Comparison of ENCODE assay signal across 1 cellular context in the genomic region with DNA sequence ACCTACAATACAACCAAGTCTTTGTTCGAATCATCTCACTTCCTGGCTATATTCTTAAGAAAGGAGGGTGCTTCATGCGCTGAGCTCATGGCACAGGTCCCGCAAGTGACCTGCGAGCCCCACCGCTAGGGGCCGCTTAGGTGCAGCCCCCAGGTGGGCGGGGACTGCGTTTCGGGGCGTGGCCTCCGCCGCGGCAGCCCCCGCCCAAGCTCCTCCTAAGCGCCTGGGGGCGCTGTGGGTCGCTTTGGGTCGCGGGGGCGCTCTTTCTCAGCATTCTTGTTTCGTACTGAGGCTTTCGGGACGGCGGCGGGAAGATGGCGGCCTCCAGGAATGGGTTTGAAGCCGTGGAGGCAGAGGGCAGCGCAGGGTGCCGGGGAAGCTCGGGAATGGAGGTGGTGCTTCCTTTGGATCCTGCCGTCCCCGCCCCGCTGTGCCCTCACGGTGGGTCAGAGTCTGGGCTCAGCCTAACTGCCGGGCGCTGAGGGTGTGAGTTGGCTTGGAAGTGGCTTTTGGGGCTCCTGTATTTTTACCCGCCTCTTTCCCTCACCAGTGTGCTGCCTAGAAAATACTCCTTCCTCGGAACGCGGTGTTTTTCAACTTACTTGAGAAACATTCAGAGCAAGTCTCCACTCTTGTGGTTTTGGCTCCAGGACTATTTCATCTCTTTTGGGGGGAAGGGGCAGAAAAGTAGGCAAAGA.
TF ChIP-seq lines count a peak whose summit lies in the region.

A gene with protein sequence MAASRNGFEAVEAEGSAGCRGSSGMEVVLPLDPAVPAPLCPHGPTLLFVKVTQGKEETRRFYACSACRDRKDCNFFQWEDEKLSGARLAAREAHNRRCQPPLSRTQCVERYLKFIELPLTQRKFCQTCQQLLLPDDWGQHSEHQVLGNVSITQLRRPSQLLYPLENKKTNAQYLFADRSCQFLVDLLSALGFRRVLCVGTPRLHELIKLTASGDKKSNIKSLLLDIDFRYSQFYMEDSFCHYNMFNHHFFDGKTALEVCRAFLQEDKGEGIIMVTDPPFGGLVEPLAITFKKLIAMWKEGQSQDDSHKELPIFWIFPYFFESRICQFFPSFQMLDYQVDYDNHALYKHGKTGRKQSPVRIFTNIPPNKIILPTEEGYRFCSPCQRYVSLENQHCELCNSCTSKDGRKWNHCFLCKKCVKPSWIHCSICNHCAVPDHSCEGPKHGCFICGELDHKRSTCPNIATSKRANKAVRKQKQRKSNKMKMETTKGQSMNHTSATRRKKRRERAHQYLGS (plus strand): TSS at position 279 of the 698 bp plus-strand sequence. CDS start 36 bp downstream, at position 315.

TF ChIP-seq in HepG2, 621 proteins besides CTCF, POLR2A, EP300 and RAD21 (continued from another document and continues in another):
- TF ChIP-seq, protein P1, sequence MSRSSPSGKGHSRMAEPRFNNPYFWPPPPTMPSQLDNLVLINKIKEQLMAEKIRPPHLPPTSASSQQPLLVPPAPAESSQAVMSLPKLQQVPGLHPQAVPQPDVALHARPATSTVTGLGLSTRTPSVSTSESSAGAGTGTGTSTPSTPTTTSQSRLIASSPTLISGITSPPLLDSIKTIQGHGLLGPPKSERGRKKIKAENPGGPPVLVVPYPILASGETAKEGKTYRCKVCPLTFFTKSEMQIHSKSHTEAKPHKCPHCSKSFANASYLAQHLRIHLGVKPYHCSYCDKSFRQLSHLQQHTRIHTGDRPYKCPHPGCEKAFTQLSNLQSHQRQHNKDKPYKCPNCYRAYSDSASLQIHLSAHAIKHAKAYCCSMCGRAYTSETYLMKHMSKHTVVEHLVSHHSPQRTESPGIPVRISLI (CRISPR knock-in tag; IDR thresholded peaks at IDR 0.05; ENCODE audit: borderline replicate concordance) = peak; percentile 35; the same call in 1 of the 2 replicates
- TF ChIP-seq TBL1XR1 (IDR thresholded peaks at IDR 0.05; ENCODE audit: borderline replicate concordance, low read length, partially characterized antibody) (peak; percentile 89), GLI4 (CRISPR knock-in tag; IDR thresholded peaks at IDR 0.05; ENCODE audit: borderline replicate concordance) (peak; percentile 93; the same call in 1 of the 2 replicates), CAMTA2 (CRISPR knock-in tag; IDR thresholded peaks at IDR 0.05; ENCODE audit: borderline replicate concordance) (no peak), MEIS1 (CRISPR knock-in tag; IDR thresholded peaks at IDR 0.05; ENCODE audit: borderline replicate concordance) (peak; percentile 57; the same call in 1 of the 2 replicates), ZBTB42 (CRISPR knock-in tag; IDR thresholded peaks at IDR 0.05) (no peak), FOXA3 (CRISPR knock-in tag; IDR thresholded peaks at IDR 0.05) (peak; percentile 66), ZNF367 (CRISPR knock-in tag; IDR thresholded peaks at IDR 0.05; ENCODE audit: borderline replicate concordance) (no peak), PPARG (CRISPR knock-in tag; conservative IDR thresholded peaks at IDR 0.05) (peak; percentile 73), ZNF205 (CRISPR knock-in tag; IDR thresholded peaks at IDR 0.05) (no peak), IRF2 (CRISPR knock-in tag; IDR thresholded peaks at IDR 0.05) (peak; percentile 96), ZNF33A (CRISPR knock-in tag; IDR thresholded peaks at IDR 0.05; ENCODE audit: borderline replicate concordance) (peak; percentile 60; the same call in 1 of the 2 replicates), RBM22 (optimal IDR thresholded peaks at IDR 0.05; ENCODE audit: low read length) (no peak), ZNF777 (CRISPR knock-in tag; IDR thresholded peaks at IDR 0.05) (peak; percentile 39; the same call in 1 of the 2 replicates), ZNF101 (CRISPR knock-in tag; IDR thresholded peaks at IDR 0.05; ENCODE audit: borderline replicate concordance, low read depth) (no peak), ZNF253 (CRISPR knock-in tag; IDR thresholded peaks at IDR 0.05; ENCODE audit: borderline replicate concordance) (no peak), YY1 (IDR thresholded peaks at IDR 0.05; ENCODE audit: insufficient read depth, insufficient replicate concordance, low read depth, low read length) (peak; percentile 99), ZZZ3 (CRISPR knock-in tag; IDR thresholded peaks at IDR 0.05; ENCODE audit: borderline replicate concordance) (peak; percentile 42; the same call in 1 of the 2 replicates), ZKSCAN1 (IDR thresholded peaks at IDR 0.05; ENCODE audit: low read length) (no peak; the same call in 1 of the 2 replicates), ZNF10 (CRISPR knock-in tag; IDR thresholded peaks at IDR 0.05; ENCODE audit: borderline replicate concordance, low read depth) (no peak), HOXA3 (CRISPR knock-in tag; IDR thresholded peaks at IDR 0.05) (peak; percentile 94)
- TF ChIP-seq, protein P2, sequence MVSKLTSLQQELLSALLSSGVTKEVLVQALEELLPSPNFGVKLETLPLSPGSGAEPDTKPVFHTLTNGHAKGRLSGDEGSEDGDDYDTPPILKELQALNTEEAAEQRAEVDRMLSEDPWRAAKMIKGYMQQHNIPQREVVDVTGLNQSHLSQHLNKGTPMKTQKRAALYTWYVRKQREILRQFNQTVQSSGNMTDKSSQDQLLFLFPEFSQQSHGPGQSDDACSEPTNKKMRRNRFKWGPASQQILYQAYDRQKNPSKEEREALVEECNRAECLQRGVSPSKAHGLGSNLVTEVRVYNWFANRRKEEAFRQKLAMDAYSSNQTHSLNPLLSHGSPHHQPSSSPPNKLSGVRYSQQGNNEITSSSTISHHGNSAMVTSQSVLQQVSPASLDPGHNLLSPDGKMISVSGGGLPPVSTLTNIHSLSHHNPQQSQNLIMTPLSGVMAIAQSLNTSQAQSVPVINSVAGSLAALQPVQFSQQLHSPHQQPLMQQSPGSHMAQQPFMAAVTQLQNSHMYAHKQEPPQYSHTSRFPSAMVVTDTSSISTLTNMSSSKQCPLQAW (CRISPR knock-in tag; IDR thresholded peaks at IDR 0.05) = peak; percentile 95
- TF ChIP-seq, protein P3, sequence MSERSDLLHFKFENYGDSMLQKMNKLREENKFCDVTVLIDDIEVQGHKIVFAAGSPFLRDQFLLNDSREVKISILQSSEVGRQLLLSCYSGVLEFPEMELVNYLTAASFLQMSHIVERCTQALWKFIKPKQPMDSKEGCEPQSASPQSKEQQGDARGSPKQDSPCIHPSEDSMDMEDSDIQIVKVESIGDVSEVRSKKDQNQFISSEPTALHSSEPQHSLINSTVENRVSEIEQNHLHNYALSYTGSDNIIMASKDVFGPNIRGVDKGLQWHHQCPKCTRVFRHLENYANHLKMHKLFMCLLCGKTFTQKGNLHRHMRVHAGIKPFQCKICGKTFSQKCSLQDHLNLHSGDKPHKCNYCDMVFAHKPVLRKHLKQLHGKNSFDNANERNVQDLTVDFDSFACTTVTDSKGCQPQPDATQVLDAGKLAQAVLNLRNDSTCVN (CRISPR knock-in tag; IDR thresholded peaks at IDR 0.05; ENCODE audit: borderline replicate concordance) = 0 out of 2 replicates have a peak, but pooled peaks have one; percentile 41
- TF ChIP-seq, protein P4, sequence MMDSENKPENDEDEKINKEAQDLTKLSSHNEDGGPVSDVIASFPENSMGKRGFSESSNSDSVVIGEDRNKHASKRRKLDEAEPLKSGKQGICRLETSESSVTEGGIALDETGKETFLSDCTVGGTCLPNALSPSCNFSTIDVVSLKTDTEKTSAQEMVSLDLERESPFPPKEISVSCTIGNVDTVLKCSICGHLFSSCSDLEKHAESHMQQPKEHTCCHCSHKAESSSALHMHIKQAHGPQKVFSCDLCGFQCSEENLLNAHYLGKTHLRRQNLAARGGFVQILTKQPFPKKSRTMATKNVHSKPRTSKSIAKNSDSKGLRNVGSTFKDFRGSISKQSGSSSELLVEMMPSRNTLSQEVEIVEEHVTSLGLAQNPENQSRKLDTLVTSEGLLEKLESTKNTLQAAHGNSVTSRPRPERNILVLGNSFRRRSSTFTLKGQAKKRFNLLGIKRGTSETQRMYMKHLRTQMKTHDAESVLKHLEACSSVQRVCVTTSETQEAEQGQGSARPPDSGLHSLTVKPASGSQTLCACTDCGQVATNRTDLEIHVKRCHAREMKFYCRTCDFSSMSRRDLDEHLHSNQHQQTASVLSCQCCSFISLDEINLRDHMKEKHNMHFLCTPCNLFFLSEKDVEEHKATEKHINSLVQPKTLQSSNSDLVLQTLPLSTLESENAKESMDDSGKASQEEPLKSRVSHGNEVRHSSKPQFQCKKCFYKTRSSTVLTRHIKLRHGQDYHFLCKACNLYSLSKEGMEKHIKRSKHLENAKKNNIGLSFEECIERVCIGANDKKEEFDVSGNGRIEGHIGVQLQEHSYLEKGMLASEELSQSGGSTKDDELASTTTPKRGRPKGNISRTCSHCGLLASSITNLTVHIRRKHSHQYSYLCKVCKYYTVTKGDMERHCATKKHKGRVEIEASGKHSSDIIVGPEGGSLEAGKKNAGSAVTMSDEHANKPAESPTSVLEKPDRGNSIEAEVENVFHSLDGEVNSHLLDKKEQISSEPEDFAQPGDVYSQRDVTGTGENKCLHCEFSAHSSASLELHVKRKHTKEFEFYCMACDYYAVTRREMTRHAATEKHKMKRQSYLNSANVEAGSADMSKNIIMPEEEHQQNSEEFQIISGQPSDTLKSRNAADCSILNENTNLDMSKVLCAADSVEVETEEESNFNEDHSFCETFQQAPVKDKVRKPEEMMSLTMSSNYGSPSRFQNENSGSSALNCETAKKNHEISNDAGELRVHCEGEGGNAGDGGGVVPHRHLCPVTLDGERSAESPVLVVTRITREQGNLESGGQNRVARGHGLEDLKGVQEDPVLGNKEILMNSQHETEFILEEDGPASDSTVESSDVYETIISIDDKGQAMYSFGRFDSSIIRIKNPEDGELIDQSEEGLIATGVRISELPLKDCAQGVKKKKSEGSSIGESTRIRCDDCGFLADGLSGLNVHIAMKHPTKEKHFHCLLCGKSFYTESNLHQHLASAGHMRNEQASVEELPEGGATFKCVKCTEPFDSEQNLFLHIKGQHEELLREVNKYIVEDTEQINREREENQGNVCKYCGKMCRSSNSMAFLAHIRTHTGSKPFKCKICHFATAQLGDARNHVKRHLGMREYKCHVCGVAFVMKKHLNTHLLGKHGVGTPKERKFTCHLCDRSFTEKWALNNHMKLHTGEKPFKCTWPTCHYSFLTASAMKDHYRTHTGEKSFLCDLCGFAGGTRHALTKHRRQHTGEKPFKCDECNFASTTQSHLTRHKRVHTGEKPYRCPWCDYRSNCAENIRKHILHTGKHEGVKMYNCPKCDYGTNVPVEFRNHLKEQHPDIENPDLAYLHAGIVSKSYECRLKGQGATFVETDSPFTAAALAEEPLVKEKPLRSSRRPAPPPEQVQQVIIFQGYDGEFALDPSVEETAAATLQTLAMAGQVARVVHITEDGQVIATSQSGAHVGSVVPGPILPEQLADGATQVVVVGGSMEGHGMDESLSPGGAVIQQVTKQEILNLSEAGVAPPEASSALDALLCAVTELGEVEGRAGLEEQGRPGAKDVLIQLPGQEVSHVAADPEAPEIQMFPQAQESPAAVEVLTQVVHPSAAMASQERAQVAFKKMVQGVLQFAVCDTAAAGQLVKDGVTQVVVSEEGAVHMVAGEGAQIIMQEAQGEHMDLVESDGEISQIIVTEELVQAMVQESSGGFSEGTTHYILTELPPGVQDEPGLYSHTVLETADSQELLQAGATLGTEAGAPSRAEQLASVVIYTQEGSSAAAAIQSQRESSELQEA (CRISPR knock-in tag; IDR thresholded peaks at IDR 0.05; ENCODE audit: not compliant biosample characterization) = peak; percentile 80
- TF ChIP-seq, protein P5, sequence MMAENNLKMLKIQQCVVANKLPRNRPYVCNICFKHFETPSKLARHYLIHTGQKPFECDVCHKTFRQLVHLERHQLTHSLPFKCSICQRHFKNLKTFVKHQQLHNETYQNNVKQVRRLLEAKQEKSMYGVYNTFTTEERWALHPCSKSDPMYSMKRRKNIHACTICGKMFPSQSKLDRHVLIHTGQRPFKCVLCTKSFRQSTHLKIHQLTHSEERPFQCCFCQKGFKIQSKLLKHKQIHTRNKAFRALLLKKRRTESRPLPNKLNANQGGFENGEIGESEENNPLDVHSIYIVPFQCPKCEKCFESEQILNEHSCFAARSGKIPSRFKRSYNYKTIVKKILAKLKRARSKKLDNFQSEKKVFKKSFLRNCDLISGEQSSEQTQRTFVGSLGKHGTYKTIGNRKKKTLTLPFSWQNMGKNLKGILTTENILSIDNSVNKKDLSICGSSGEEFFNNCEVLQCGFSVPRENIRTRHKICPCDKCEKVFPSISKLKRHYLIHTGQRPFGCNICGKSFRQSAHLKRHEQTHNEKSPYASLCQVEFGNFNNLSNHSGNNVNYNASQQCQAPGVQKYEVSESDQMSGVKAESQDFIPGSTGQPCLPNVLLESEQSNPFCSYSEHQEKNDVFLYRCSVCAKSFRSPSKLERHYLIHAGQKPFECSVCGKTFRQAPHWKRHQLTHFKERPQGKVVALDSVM (CRISPR knock-in tag; IDR thresholded peaks at IDR 0.05) = peak; percentile 75
- TF ChIP-seq, protein P6, sequence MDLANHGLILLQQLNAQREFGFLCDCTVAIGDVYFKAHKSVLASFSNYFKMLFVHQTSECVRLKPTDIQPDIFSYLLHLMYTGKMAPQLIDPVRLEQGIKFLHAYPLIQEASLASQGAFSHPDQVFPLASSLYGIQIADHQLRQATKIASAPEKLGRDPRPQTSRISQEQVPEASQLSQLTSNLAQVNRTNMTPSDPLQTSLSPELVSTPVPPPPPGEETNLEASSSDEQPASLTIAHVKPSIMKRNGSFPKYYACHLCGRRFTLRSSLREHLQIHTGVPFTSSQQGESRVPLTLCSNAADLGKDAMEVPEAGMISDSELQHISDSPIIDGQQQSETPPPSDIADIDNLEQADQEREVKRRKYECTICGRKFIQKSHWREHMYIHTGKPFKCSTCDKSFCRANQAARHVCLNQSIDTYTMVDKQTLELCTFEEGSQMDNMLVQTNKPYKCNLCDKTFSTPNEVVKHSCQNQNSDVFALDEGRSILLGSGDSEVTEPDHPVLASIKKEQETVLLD (CRISPR knock-in tag; IDR thresholded peaks at IDR 0.05; ENCODE audit: low read depth) = peak; percentile 82
- TF ChIP-seq, protein P7, sequence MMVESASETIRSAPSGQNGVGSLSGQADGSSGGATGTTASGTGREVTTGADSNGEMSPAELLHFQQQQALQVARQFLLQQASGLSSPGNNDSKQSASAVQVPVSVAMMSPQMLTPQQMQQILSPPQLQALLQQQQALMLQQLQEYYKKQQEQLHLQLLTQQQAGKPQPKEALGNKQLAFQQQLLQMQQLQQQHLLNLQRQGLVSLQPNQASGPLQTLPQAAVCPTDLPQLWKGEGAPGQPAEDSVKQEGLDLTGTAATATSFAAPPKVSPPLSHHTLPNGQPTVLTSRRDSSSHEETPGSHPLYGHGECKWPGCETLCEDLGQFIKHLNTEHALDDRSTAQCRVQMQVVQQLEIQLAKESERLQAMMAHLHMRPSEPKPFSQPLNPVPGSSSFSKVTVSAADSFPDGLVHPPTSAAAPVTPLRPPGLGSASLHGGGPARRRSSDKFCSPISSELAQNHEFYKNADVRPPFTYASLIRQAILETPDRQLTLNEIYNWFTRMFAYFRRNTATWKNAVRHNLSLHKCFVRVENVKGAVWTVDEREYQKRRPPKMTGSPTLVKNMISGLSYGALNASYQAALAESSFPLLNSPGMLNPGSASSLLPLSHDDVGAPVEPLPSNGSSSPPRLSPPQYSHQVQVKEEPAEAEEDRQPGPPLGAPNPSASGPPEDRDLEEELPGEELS (CRISPR knock-in tag; IDR thresholded peaks at IDR 0.05) = 0 out of 2 replicates have a peak, but pooled peaks have one; percentile 47
- TF ChIP-seq, protein P8, sequence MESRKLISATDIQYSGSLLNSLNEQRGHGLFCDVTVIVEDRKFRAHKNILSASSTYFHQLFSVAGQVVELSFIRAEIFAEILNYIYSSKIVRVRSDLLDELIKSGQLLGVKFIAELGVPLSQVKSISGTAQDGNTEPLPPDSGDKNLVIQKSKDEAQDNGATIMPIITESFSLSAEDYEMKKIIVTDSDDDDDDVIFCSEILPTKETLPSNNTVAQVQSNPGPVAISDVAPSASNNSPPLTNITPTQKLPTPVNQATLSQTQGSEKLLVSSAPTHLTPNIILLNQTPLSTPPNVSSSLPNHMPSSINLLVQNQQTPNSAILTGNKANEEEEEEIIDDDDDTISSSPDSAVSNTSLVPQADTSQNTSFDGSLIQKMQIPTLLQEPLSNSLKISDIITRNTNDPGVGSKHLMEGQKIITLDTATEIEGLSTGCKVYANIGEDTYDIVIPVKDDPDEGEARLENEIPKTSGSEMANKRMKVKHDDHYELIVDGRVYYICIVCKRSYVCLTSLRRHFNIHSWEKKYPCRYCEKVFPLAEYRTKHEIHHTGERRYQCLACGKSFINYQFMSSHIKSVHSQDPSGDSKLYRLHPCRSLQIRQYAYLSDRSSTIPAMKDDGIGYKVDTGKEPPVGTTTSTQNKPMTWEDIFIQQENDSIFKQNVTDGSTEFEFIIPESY (CRISPR knock-in tag; IDR thresholded peaks at IDR 0.05) = peak; percentile 85
